In the genomic region with DNA sequence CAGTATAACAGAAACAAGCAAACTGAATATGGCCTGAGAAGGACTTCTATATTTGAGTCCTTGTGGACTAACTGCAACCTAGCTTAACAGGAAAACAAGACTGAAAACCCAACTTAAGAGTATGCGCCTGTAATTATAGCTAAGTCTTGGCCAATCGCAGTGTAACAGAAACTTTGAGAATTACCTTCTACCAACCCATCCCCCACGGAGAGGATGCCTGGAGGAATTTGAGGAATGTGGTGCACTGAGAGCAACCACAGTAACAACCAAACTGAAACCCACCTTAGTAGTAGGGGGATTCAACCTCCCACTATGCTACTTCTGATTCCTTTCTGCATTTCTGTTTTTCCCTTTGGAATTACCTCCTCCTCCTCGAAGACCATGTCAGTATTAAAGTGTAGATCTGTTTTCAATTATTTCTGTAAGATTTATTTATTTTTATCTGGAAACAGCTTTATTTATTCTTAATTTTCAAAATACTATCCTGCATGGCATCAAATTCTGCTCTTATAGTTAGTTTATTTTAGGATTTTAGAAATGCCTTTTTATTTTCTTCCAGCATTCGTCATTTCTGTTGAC, we compare ENCODE assay signal across 17 cellular contexts.
A peak's percentile ranks its signal among the peaks of the same experiment; 100 is the strongest.
DNase-seq lines count a peak whose midpoint lies in the region; ATAC-seq and TF ChIP-seq lines count a peak whose summit lies in the region.
"Had no signal": no experiment of that assay in that cellular context is flagged by ENCODE, and none has a peak within 500 bp of the region (broad histone marks: within the 10 kb centered on the region; RNA-seq: fewer than 3 reads in every experiment).

No MANE protein-coding gene starts in this region.

- H3K4me3 ChIP-seq in GM23338 (peak overlapping the region; percentile 27), iPS DF 6.9 (ENCODE audit: low read length) (no peak overlapping the region)
- H3K4me3 ChIP-seq: GM23248 had no signal

- DNase-seq in GM23338 (ENCODE audit: low spot score) (peak; percentile 95), astrocyte of the hippocampus (ENCODE audit: low read depth, low spot score) (peak; percentile 23), iPS DF 6.9 (ENCODE audit: low read depth, low spot score) (peak; percentile 75), mesothelial cell of epicardium (ENCODE audit: low spot score in 2 of 2, unreplicated experiment in 2 of 2) (peak in 1 of 2 experiments; percentile 44), sciatic nerve (ENCODE audit: low spot score) (no peak), activated T-cell treated with anti-CD3 and anti-CD28 coated beads for 4 hours (no peak)
- DNase-seq in activated CD4-positive, alpha-beta T cell treated with anti-CD3 and anti-CD28 coated beads, Interleukin-2, amount 50 U/mL, for 1 hour, result no peak
- DNase-seq: 8988T; BE2C; CD4-positive, alpha-beta T cell; DMS53; GM23248; HFFc6; NCI-H187; NCI-H526 treated with DMSO at 0.1 percent for 48 hours; SHP77 had no signal

- H3K27me3 Mint-ChIP-seq in GM23338 (ENCODE audit: insufficient read depth, low read depth, poor library complexity) (peaks cover 3% of the 10 kb centered on the region), mesothelial cell of epicardium (ENCODE audit: low read depth) (no peaks in the 10 kb centered on the region)
- H3K27me3 Mint-ChIP-seq: CD4-positive, alpha-beta T cell had no signal

- H3K4me2 ChIP-seq in GM23338, result peak overlapping the region; percentile 52

- H3K4me3 Mint-ChIP-seq in GM23338, result peak overlapping the region; percentile 59
- H3K4me3 Mint-ChIP-seq in mesothelial cell of epicardium, result no peak overlapping the region
- H3K4me3 Mint-ChIP-seq: CD4-positive, alpha-beta T cell; HFFc6 had no signal

- H3K27ac Mint-ChIP-seq in GM23338, result peak overlapping the region; percentile 97
- peak overlapping the region; percentile 87 for H3K27ac Mint-ChIP-seq in mesothelial cell of epicardium
- H3K27ac Mint-ChIP-seq: CD4-positive, alpha-beta T cell; HFFc6 had no signal

- ATAC-seq in GM23338 (peak; percentile 99), sciatic nerve (no peak), GM18519 (IDR thresholded peaks at IDR 0.05; ENCODE audit: low FRiP score, unreplicated experiment) (no peak)

- intact Hi-C loops in sciatic nerve (cut with DNase I), result no loop called here

- H3K9me2 ChIP-seq in GM23338 (ENCODE audit: insufficient read depth), result 0 out of 2 replicates have a peak, but pooled peaks cover 3% of the 10 kb centered on the region

- H4K20me1 ChIP-seq in GM23338 (replicated peaks; ENCODE audit: insufficient read depth), result no peaks in the 10 kb centered on the region

- H3K9me3 ChIP-seq in iPS DF 6.9 (ENCODE audit: control insufficient read depth, insufficient read depth, low read length), result no peaks in the 10 kb centered on the region
- H3K9me3 ChIP-seq: BE2C had no signal

- H3F3A ChIP-seq in GM23338 (replicated peaks; ENCODE audit: low read depth), result no peaks in the 10 kb centered on the region

- H3K27me3 ChIP-seq in GM23338 (ENCODE audit: insufficient read depth) (no peaks in the 10 kb centered on the region), iPS DF 6.9 (ENCODE audit: control insufficient read depth, insufficient read depth, low read length) (no peaks in the 10 kb centered on the region)
- H3K27me3 ChIP-seq: BE2C had no signal

- TF ChIP-seq CTCF in GM23338 (conservative IDR thresholded peaks at IDR 0.05; ENCODE audit: low read depth in 2 of 2) (no peak), mesothelial cell of epicardium (IDR thresholded peaks at IDR 0.05; ENCODE audit: unreplicated experiment) (no peak)

- H3K36me3 Mint-ChIP-seq in GM23338 (ENCODE audit: low read depth) (peaks cover 3% of the 10 kb centered on the region; the same call in 2 of the 3 replicates), mesothelial cell of epicardium (no peaks in the 10 kb centered on the region)

- H3K4me1 Mint-ChIP-seq in GM23338, result peaks cover 40% of the 10 kb centered on the region
- peaks cover 52% of the 10 kb centered on the region for H3K4me1 Mint-ChIP-seq in mesothelial cell of epicardium

- H3K9me3 Mint-ChIP-seq in GM23338, result no peaks in the 10 kb centered on the region
- H3K9me3 Mint-ChIP-seq in mesothelial cell of epicardium, result no peaks in the 10 kb centered on the region

- no peaks in the 10 kb centered on the region for H3K79me2 ChIP-seq in GM23338 (replicated peaks; ENCODE audit: insufficient read depth)

- peak overlapping the region; percentile 92 for H3K27ac ChIP-seq in GM23338 (ENCODE audit: low read depth)
- no peak overlapping the region for H3K27ac ChIP-seq in iPS DF 6.9 (ENCODE audit: low read length)
- H3K27ac ChIP-seq: GM23248 had no signal

- no peaks in the 10 kb centered on the region for H3K36me3 ChIP-seq in GM23338 (ENCODE audit: insufficient read depth)
- no peaks in the 10 kb centered on the region for H3K36me3 ChIP-seq in iPS DF 6.9 (ENCODE audit: control insufficient read depth, insufficient read depth, low read length)
- H3K36me3 ChIP-seq: BE2C had no signal

- WGBS in iPS DF 6.9 (ENCODE audit: insufficient coverage, insufficient read length), result no CpG with 5 or more reads among the region's 5 CpGs

- H2AFZ ChIP-seq in GM23338, result no peak overlapping the region
- H2AFZ ChIP-seq: GM23248 had no signal

- H3K4me1 ChIP-seq in GM23338 (ENCODE audit: insufficient read depth) (peaks cover 12% of the 10 kb centered on the region; the same call in 1 of the 2 replicates), iPS DF 6.9 (ENCODE audit: control insufficient read depth, insufficient read depth, low read length) (no peaks in the 10 kb centered on the region)
- H3K4me1 ChIP-seq: BE2C had no signal

TF ChIP-seq in GM23338, 12 proteins besides CTCF, POLR2A, EP300 and RAD21:
- no peak for TF ChIP-seq POLR2AphosphoS5 (IDR thresholded peaks at IDR 0.05; ENCODE audit: low read depth)
- TF ChIP-seq ZNF114 (CRISPR knock-in tag; IDR thresholded peaks at IDR 0.05), result no peak
TF ChIP-seq in GM23338: peak in this region for 0.

Comparison
In these comparisons a context has a peak if more than half of its experiments do, and no peak if none do; other contexts are left out.
1. DNase-seq: peak in GM23338 (single experiment), astrocyte of the hippocampus (single experiment) and iPS DF 6.9 (single experiment); none in sciatic nerve (single experiment), activated T-cell treated with anti-CD3 and anti-CD28 coated beads for 4 hours (single experiment) and activated CD4-positive, alpha-beta T cell treated with anti-CD3 and anti-CD28 coated beads, Interleukin-2, amount 50 U/mL, for 1 hour (single experiment).